ENCODE assay signal across 8 cellular contexts in genomic region chr1:235080788-235081187, GRCh38. TPM values are rescaled to one million over a fixed set of nuclear protein-coding genes. Genes with fewer than 3 reads are reported as not detected.
DNase-seq lines count a peak whose midpoint lies in the region; ATAC-seq, FAIRE-seq and TF ChIP-seq lines count a peak whose summit lies in the region.
"Not testable (repeated sequence)": the region's sequence is repeated elsewhere in the genome, so short reads cannot be mapped to it uniquely, and the experiment has no call there.

No MANE protein-coding gene starts in this region.

- not testable (repeated sequence) for H3K4me3 ChIP-seq in BLaER1; IMR-90 (ENCODE audit: insufficient read depth, low read depth, low read length); breast epithelium; kidney (ENCODE audit: low read length in 2 of 2); skin epidermis; transverse colon

- CTCF ChIA-PET in IMR-90 (lab: Yijun Ruan, JAX): interaction anchor here (1.3 kb wide), 1 partner anchor 483 kb away, joined by 3 read pairs; no protein-coding TSS in a partner anchor

- TF ChIP-seq RAD21 in IMR-90 (IDR thresholded peaks at IDR 0.05; ENCODE audit: low read length): not testable (repeated sequence)

- POLR2A ChIA-PET in IMR-90 (lab: Charles Lee; ENCODE audit: unreplicated experiment): not testable (repeated sequence)

- H4K20me1 ChIP-seq in BLaER1; IMR-90 (ENCODE audit: insufficient read depth, low read length): not testable (repeated sequence)

- not testable (repeated sequence) for H3K18ac ChIP-seq in IMR-90 (ENCODE audit: low read depth, low read length)

- BruUV-seq in IMR-90 (replicated peaks; lab: Mats Ljungman, UMichigan): not testable (repeated sequence)

- H4K8ac ChIP-seq in IMR-90 (ENCODE audit: low read depth in 2 of 2, low read length in 2 of 2): not testable (repeated sequence)

- H4K5ac ChIP-seq in IMR-90 (ENCODE audit: low read depth, low read length): not testable (repeated sequence)

- H2AK9ac ChIP-seq in IMR-90 (replicated peaks; ENCODE audit: low read depth, low read length, poor library complexity): not testable (repeated sequence)

- H3K9ac ChIP-seq in BLaER1; IMR-90 (ENCODE audit: low read depth, low read length); kidney (ENCODE audit: low read length in 2 of 2): not testable (repeated sequence)

- H2BK120ac ChIP-seq in IMR-90 (ENCODE audit: low read depth, low read length): peak overlapping the region; percentile 51; the same call in 1 of the 2 replicates

- H3K27ac ChIP-seq in BLaER1: peak overlapping the region; percentile 53; the same call in 1 of the 2 replicates
- not testable (repeated sequence) for H3K27ac ChIP-seq in IMR-90 (ENCODE audit: insufficient read depth, low read length); kidney (ENCODE audit: low read depth in 2 of 2, low read length in 2 of 2)
- peak overlapping the region; percentile 16 to 85 for H3K27ac ChIP-seq in breast epithelium
- peak overlapping the region in 16 of 21 experiments; percentile 79 to 98 (median 86) for H3K27ac ChIP-seq in skin epidermis
- H3K27ac ChIP-seq in transverse colon: peak overlapping the region; percentile 87 to 91 (median 90)

- H3K4me1 ChIP-seq in BLaER1: peaks cover 97% of the 10 kb centered on the region
- peaks cover 25% of the 10 kb centered on the region for H3K4me1 ChIP-seq in IMR-90 (ENCODE audit: control insufficient read depth, insufficient read depth, low read length)
- peaks cover 5 to 14% of the 10 kb centered on the region in 2 donors for H3K4me1 ChIP-seq in breast epithelium
- H3K4me1 ChIP-seq in kidney (ENCODE audit: control insufficient read depth in 1 of 2, insufficient read depth in 1 of 2, low read depth in 1 of 2, low read length in 2 of 2): peaks cover 49 to 51% of the 10 kb centered on the region in 2 donors
- peaks cover 34 to 66% (median 50%) of the 10 kb centered on the region in 4 donors for H3K4me1 ChIP-seq in transverse colon

- peak overlapping the region; percentile 49; the same call in 1 of the 2 replicates for H2BK20ac ChIP-seq in IMR-90 (ENCODE audit: low read depth, low read length)

- not testable (repeated sequence) for H3K4me3 Mint-ChIP-seq in activated CD4-positive, alpha-beta T cell treated with anti-CD3 and anti-CD28 coated beads, Interleukin-2, amount 10 ng/mL, durations not matched to agents 24 days and 14 days; nephron

- not testable (repeated sequence) for DNase-seq in IMR-90; activated CD4-positive, alpha-beta T cell treated with anti-CD3 and anti-CD28 coated beads, Interleukin-2, amount 10 ng/mL, durations not matched to agents 24 days and 14 days; breast epithelium (ENCODE audit: low spot score in 2 of 2); transverse colon
- DNase-seq in kidney: peak; percentile 5

- in situ Hi-C loops in IMR-90 (cut with MboI; ENCODE audit: low sequenced_read_pairs) (loop anchor here (5.0 to 25.0 kb wide), 4 partner anchors 98 to 468 kb away; partner anchors contain the start of gene IRF2BP2), transverse colon (cut with MboI; ENCODE audit: low pct_ligation_motif_present in 1 of 4, low pct_unique_long_range_greater_than_20kb in 1 of 4, low sequenced_read_pairs in 3 of 4) (loop anchor here (5.0 to 10.0 kb wide), 9 partner anchors 96 to 586 kb away; partner anchors contain the start of gene IRF2BP2 (in 1 of the 4))

- not testable (repeated sequence) for H3K27me3 ChIP-seq in BLaER1; IMR-90 (ENCODE audit: control insufficient read depth, insufficient read depth, low read length); breast epithelium; transverse colon

- not testable (repeated sequence) for FAIRE-seq in kidney (lab: Jason Lieb, UNC)

- peak overlapping the region; percentile 56; the same call in 1 of the 2 replicates for H3K4ac ChIP-seq in IMR-90 (ENCODE audit: low read depth, low read length)

- intact Hi-C loops in IMR-90 (cut with micrococcal nuclease); activated CD4-positive, alpha-beta T cell treated with anti-CD3 and anti-CD28 coated beads, Interleukin-2, amount 10 ng/mL, durations not matched to agents 24 days and 14 days (cut with micrococcal nuclease): not testable (repeated sequence)
- intact Hi-C loops in breast epithelium (cut with DNase I; ENCODE audit: low total_unique reads) (loop anchor here (5.0 kb wide), 2 partner anchors 473 to 583 kb away; no protein-coding TSS in a partner anchor), kidney (cut with DNase I) (loop anchor here (10.0 kb wide), 1 partner anchor 476 kb away; no protein-coding TSS in a partner anchor), transverse colon (cut with DNase I; ENCODE audit: low total_unique reads) (loop anchor here (5.0 kb wide), 2 partner anchors 468 to 583 kb away; partner anchors contain the start of gene IRF2BP2)

- not testable (repeated sequence) for TF ChIP-seq POLR2A in IMR-90 (IDR thresholded peaks at IDR 0.05; ENCODE audit: low read depth, low read length); breast epithelium (IDR thresholded peaks at IDR 0.05); transverse colon (IDR thresholded peaks at IDR 0.05)

- WGBS in IMR-90 (ENCODE audit: extremely low coverage in 2 of 2, insufficient read length in 1 of 2), 2 experiments: 80% methylated on average over 1 of the region's 5 CpGs; no CpG with 5 or more reads in 1 of the 2 experiments
- whole genome bisulfite sequencing in transverse colon (ENCODE audit: low coverage in 1 of 2), 2 donors: 95 to 98% methylated on average over 5 of the region's 5 CpGs

- peak overlapping the region; percentile 90; the same call in 1 of the 2 replicates for H3K4me2 ChIP-seq in BLaER1
- not testable (repeated sequence) for H3K4me2 ChIP-seq in IMR-90 (ENCODE audit: low read depth, low read length)

- H3K27ac Mint-ChIP-seq in activated CD4-positive, alpha-beta T cell treated with anti-CD3 and anti-CD28 coated beads, Interleukin-2, amount 10 ng/mL, durations not matched to agents 24 days and 14 days: peak overlapping the region; percentile 69
- H3K27ac Mint-ChIP-seq in nephron: peak overlapping the region; percentile 75 to 92 (median 80)

- H3K27me3 Mint-ChIP-seq in activated CD4-positive, alpha-beta T cell treated with anti-CD3 and anti-CD28 coated beads, Interleukin-2, amount 10 ng/mL, durations not matched to agents 24 days and 14 days; nephron (ENCODE audit: low read depth): not testable (repeated sequence)

- H3K79me1 ChIP-seq in IMR-90 (ENCODE audit: low read depth in 1 of 2, low read length in 2 of 2): not testable (repeated sequence)

- not testable (repeated sequence) for H3K23ac ChIP-seq in IMR-90 (ENCODE audit: low read depth, low read length)

- dilution Hi-C loops in IMR-90 (cut with HindIII; ENCODE audit: low sequenced_read_pairs, unreplicated experiment): not testable (repeated sequence)

- not testable (repeated sequence) for H3K56ac ChIP-seq in IMR-90 (ENCODE audit: extremely low read depth, insufficient read depth, low read length)

- not testable (repeated sequence) for H4K91ac ChIP-seq in IMR-90 (ENCODE audit: insufficient read depth, low read depth, low read length)

- not testable (repeated sequence) for TF ChIP-seq CTCF in IMR-90 (conservative IDR thresholded peaks at IDR 0.05; ENCODE audit: low read depth, low read length); breast epithelium (IDR thresholded peaks at IDR 0.05); kidney (IDR thresholded peaks at IDR 0.05; ENCODE audit: borderline replicate concordance, extremely low read depth, insufficient read depth); nephron (IDR thresholded peaks at IDR 0.05; ENCODE audit: unreplicated experiment in 3 of 3); transverse colon (IDR thresholded peaks at IDR 0.05)

- H2BK15ac ChIP-seq in IMR-90 (ENCODE audit: low read depth, low read length): not testable (repeated sequence)

- H2AK5ac ChIP-seq in IMR-90 (ENCODE audit: low read depth, low read length): peak overlapping the region; percentile 90; the same call in 1 of the 2 replicates

- not testable (repeated sequence) for H3K9me3 ChIP-seq in BLaER1; IMR-90 (ENCODE audit: control insufficient read depth, insufficient read depth, low read length); breast epithelium; kidney (ENCODE audit: control insufficient read depth in 1 of 2, low read length in 2 of 2); transverse colon

- H2AFZ ChIP-seq in IMR-90 (replicated peaks; ENCODE audit: low read length, poor library complexity): not testable (repeated sequence)

- not testable (repeated sequence) for H3K36me3 ChIP-seq in BLaER1; IMR-90 (ENCODE audit: control insufficient read depth, insufficient read depth, low read length); breast epithelium; kidney (ENCODE audit: control insufficient read depth in 1 of 2, insufficient read depth in 2 of 2, low read length in 2 of 2); transverse colon

- not testable (repeated sequence) for ATAC-seq in IMR-90 (ENCODE audit: low read depth)

- peaks cover 26% of the 10 kb centered on the region for H3K4me1 Mint-ChIP-seq in activated CD4-positive, alpha-beta T cell treated with anti-CD3 and anti-CD28 coated beads, Interleukin-2, amount 10 ng/mL, durations not matched to agents 24 days and 14 days
- H3K4me1 Mint-ChIP-seq in nephron: peaks cover 29% of the 10 kb centered on the region

- H3K9me3 Mint-ChIP-seq in activated CD4-positive, alpha-beta T cell treated with anti-CD3 and anti-CD28 coated beads, Interleukin-2, amount 10 ng/mL, durations not matched to agents 24 days and 14 days; nephron: not testable (repeated sequence)

- not testable (repeated sequence) for H3K14ac ChIP-seq in IMR-90 (replicated peaks; ENCODE audit: low read depth, low read length)

- not testable (repeated sequence) for TF ChIP-seq EP300 in transverse colon (IDR thresholded peaks at IDR 0.05; ENCODE audit: low read depth)

- H3K36me3 Mint-ChIP-seq in activated CD4-positive, alpha-beta T cell treated with anti-CD3 and anti-CD28 coated beads, Interleukin-2, amount 10 ng/mL, durations not matched to agents 24 days and 14 days (ENCODE audit: low read depth); nephron (ENCODE audit: low read depth): not testable (repeated sequence)

- peaks cover 23% of the 10 kb centered on the region for H3K9me1 ChIP-seq in IMR-90 (ENCODE audit: insufficient read depth, low read length)

- not testable (repeated sequence) for H2BK5ac ChIP-seq in IMR-90 (ENCODE audit: low read depth, low read length, poor library complexity, severe bottlenecking)

RNA-seq across cellular contexts. Expression of gene TOMM20, which starts 47.8 kb away (rescaled TPM):
- total RNA-seq in IMR-90 (2012; rRNA removed) (75.3 and 135 TPM in 2 replicates), breast epithelium (100 to 1,000 TPM; 112 to 153 (median 112) TPM), kidney (102 TPM), transverse colon (10 to 100 TPM; 16.9 to 72.9 (median 54.5) TPM)
- polyA plus RNA-seq in IMR-90 (2012; rRNA removed) (70.5 and 84.4 TPM in 2 replicates), kidney (ENCODE audit: insufficient read depth, low read depth, low replicate concordance) (96.4 TPM)
- polyA plus RNA-seq in IMR-90 (2012; cell fraction: cytosol; rRNA removed): 21.2 and 21.9 TPM in 2 replicates
- 5.2 and 27.0 TPM in 2 replicates for polyA plus RNA-seq in IMR-90 (2012; cell fraction: nucleus; rRNA removed; ENCODE audit: low replicate concordance)
- total RNA-seq in activated CD4-positive, alpha-beta T cell treated with anti-CD3 and anti-CD28 coated beads, Interleukin-2, amount 10 ng/mL, durations not matched to agents 24 days and 14 days: 119 and 140 TPM in 2 replicates
